ENCODE assay signal across 17 cellular contexts in the genomic region with DNA sequence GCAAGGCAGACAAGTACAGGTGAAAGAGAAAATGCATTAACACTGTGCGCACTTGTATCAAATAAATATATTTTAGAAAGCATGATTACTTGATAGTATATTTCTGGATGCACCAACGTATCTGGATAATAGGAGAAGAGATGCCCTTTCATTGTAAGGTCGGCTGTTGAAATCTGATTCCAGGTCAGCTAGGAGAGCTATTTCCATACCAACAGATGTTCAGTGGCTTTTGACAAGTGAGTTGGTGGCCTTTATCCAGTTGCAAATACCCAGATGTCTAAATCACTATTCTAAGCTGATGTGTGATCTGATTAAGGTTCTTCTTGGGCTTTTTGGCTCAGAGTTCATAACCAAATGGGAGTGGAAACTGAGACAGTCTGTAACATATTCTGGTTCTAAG.
"Had no signal": no experiment of that assay in that cellular context is flagged by ENCODE, and none has a peak within 500 bp of the region (broad histone marks: within the 10 kb centered on the region; RNA-seq: fewer than 3 reads in every experiment).

No MANE protein-coding gene starts in this region.

- H3K4me1 Mint-ChIP-seq: mesothelial cell of epicardium had no signal

- H3K27ac Mint-ChIP-seq: mesothelial cell of epicardium had no signal

- H3K36me3 ChIP-seq: esophagus muscularis mucosa, gastroesophageal sphincter, heart left ventricle, left lung, lower lobe of right lung had no signal

- H3K9me3 ChIP-seq: esophagus muscularis mucosa, gastroesophageal sphincter, heart left ventricle, left lung, lower lobe of right lung, mucosa of descending colon had no signal

- H3K4me1 ChIP-seq: esophagus muscularis mucosa, foreskin keratinocyte, gastroesophageal sphincter, heart left ventricle, left lung, lower lobe of right lung had no signal

- H3K9me3 Mint-ChIP-seq: mesothelial cell of epicardium had no signal

- H3K27ac ChIP-seq: coronary artery, esophagus muscularis mucosa, foreskin keratinocyte, gastroesophageal sphincter, heart left ventricle, left lung, lower lobe of right lung had no signal

- H3K27me3 ChIP-seq: esophagus muscularis mucosa, gastroesophageal sphincter, left lung had no signal

- H3K36me3 Mint-ChIP-seq: mesothelial cell of epicardium had no signal

- H3K4me3 Mint-ChIP-seq: mesothelial cell of epicardium had no signal

- H3K4me3 ChIP-seq: coronary artery, dorsolateral prefrontal cortex, esophagus muscularis mucosa, gastroesophageal sphincter, heart left ventricle, left lung, lower lobe of right lung, mucosa of descending colon had no signal

- DNase-seq: dermis blood vessel endothelial cell; dorsolateral prefrontal cortex; effector CD4-positive, alpha-beta T cell; effector memory CD4-positive, alpha-beta T cell; foreskin keratinocyte; heart left ventricle; hippocampal formation; left cardiac atrium; left lung; left ventricle myocardium superior; lower lobe of right lung; mesenchymal stem cell; mucosa of descending colon had no signal
